ENCODE assay signal across 8 cellular contexts in genomic region chr9:297104-297794, GRCh38.
DNase-seq lines count a peak whose midpoint lies in the region; ATAC-seq, FAIRE-seq and TF ChIP-seq lines count a peak whose summit lies in the region.

No MANE protein-coding gene starts in this region.

- H3K4me1 ChIP-seq in adrenal gland (replicated peaks in 1 of 2), result peaks cover 8% of the 10 kb centered on the region in 2 donors

- no peaks in the 10 kb centered on the region for H3K9me3 ChIP-seq in adrenal gland (replicated peaks in 1 of 3)

- 27 to 34% (median 33%) methylated on average over 6 of the region's 6 CpGs for WGBS in adrenal gland, 4 donors

- intact Hi-C loops in adrenal gland (cut with DNase I), result no loop called here

- FAIRE-seq in GM18507 (lab: Jason Lieb, UNC), result peak; percentile 97

- no peak for TF ChIP-seq CTCF in adrenal gland (IDR thresholded peaks at IDR 0.05)
- no peak for TF ChIP-seq CTCF in omental fat pad (IDR thresholded peaks at IDR 0.05)

- H3K4me3 ChIP-seq in adrenal gland, result no peak overlapping the region

- H3K27ac ChIP-seq in adrenal gland, result peak overlapping the region in 2 of 5 donors; percentile 34 to 81

- H3K27me3 ChIP-seq in adrenal gland, result no peaks in the 10 kb centered on the region

- no peak for TF ChIP-seq POLR2A in adrenal gland (IDR thresholded peaks at IDR 0.05)

- ATAC-seq in GM21717 (IDR thresholded peaks at IDR 0.05; ENCODE audit: unreplicated experiment) (peak; percentile 96), omental fat pad (ENCODE audit: low FRiP score) (peak; percentile 77)

- peak; percentile 30 for DNase-seq in GM18507 (ENCODE audit: extremely low spot score, insufficient read length, low read depth)
- DNase-seq in HPDE6-E6E7 (ENCODE audit: extremely low spot score), result peak; percentile 31
- DNase-seq in adrenal gland, result peak; percentile 42 to 79 (median 70)
- DNase-seq in omental fat pad (ENCODE audit: low spot score), result no peak
- no peak for DNase-seq in AG20443 (ENCODE audit: low spot score)
- DNase-seq in activated CD4-positive, alpha-beta T cell treated with anti-CD3 and anti-CD28 coated beads for 1 hour, result no peak
- no peak for DNase-seq in activated CD4-positive, alpha-beta T cell treated with anti-CD3 and anti-CD28 coated beads, Interleukin-2, amount 50 U/mL, for 48 hours

- no peaks in the 10 kb centered on the region for H3K36me3 ChIP-seq in adrenal gland (replicated peaks in 1 of 2)

Comparison
In these comparisons a context has a peak if more than half of its experiments do, and no peak if none do; other contexts are left out.
1. DNase-seq: peak in GM18507 (single experiment), HPDE6-E6E7 (single experiment) and adrenal gland (7 of 7); none in omental fat pad (single experiment), AG20443 (single experiment), activated CD4-positive, alpha-beta T cell treated with anti-CD3 and anti-CD28 coated beads for 1 hour (single experiment) and activated CD4-positive, alpha-beta T cell treated with anti-CD3 and anti-CD28 coated beads, Interleukin-2, amount 50 U/mL, for 48 hours (0 of 2).